9 cellular contexts compared by ENCODE assay signal in the genomic region with DNA sequence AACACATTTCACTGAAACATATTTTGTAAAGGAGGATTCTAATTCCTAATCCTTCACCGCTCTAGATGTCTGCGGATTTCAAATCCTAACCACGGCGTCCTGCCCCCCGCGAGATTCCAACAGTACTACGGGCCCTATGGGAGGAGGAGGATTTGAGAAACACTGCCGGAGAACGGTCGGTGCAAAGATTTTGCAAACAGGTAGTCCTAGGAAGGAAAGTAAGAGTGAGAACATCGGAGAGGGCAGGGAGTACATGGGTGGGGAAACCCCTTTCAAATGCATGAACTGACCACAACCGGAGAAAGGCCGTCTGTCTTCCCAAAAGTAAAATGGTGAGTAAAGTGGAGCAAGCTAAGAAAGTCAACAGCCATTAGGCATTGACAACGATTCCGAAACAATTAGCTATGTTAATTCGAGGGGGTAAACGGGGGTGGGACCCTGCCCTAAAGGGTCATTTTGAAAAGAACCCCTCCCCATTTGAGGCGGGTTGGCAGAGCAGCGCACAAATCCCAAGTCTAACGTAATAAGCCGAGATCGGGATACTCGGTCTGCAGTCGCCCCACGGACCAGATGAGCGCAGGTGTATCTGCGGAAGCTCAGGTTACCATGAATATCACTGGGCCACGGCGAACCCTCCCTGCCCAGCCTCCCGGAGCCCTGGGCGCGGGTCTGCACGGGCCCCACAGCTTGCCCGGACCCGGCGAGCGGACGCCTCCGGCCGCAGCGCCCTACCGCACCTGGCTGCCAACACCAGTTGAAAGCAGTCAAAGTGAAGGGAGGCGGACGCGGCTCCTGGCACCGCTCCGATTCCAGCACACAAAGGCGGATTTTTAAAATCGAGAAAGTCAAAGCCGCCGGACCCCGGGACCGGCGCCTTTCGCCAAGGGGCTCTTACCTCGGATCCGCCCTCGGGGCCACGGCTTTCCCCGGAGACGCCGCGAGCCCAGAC. TPM values are rescaled to one million over a fixed set of nuclear protein-coding genes. Genes with fewer than 3 reads are reported as not detected.
A peak's percentile ranks its signal among the peaks of the same experiment; 100 is the strongest.
DNase-seq lines count a peak whose midpoint lies in the region; ATAC-seq, FAIRE-seq and TF ChIP-seq lines count a peak whose summit lies in the region.
"Had no signal": no experiment of that assay in that cellular context is flagged by ENCODE, and none has a peak within 500 bp of the region (broad histone marks: within the 10 kb centered on the region; RNA-seq: fewer than 3 reads in every experiment).

No MANE protein-coding gene starts in this region.

- peak; percentile 9 for DNase-seq in NCI-H2171 treated with DMSO at 0.1 percent for 48 hours (lab: John Stamatoyannopoulos, UW)
- no peak for DNase-seq in NCI-H2171 (lab: John Stamatoyannopoulos, UW)
- peak; percentile 42 for DNase-seq in HEK293T (ENCODE audit: extremely low spot score)
- peak; percentile 64 for DNase-seq in MG63
- DNase-seq in WERI-Rb-1 = peak; percentile 42
- peak; percentile 53 for DNase-seq in endothelial cell of umbilical vein (ENCODE audit: low read depth, low spot score)
- no peak for DNase-seq in thoracic aorta (ENCODE audit: low spot score)

- POLR2A ChIA-PET in HEK293T (lab: Yijun Ruan, JAX) (interaction anchor here (0.7 to 3.0 kb wide), 9 partner anchors 8 to 1395 kb away, joined by 3 to 12 read pairs (median 7); no protein-coding TSS in a partner anchor), endothelial cell of umbilical vein (lab: Charles Lee) (no interaction called here)

- BruUV-seq in endothelial cell of umbilical vein (replicated peaks; lab: Mats Ljungman, UMichigan) = no TSS peak

- peaks cover 2% of the 10 kb centered on the region for H3K79me2 ChIP-seq in endothelial cell of umbilical vein (ENCODE audit: control insufficient read depth, insufficient read depth, low read length)

- H3K9me1 ChIP-seq in endothelial cell of umbilical vein (replicated peaks; ENCODE audit: control insufficient read depth, extremely low read depth, insufficient read depth, low read length) = no peaks in the 10 kb centered on the region

- dilution Hi-C loops in endothelial cell of umbilical vein (cut with MboI; ENCODE audit: extremely low pct_ligation_motif_present, low sequenced_read_pairs) = no loop called here

- peak overlapping the region; percentile 70 for H2AFZ ChIP-seq in endothelial cell of umbilical vein (ENCODE audit: low read depth, low read length)

- TF ChIP-seq CTCF in WERI-Rb-1 (IDR thresholded peaks at IDR 0.05; ENCODE audit: low read depth, low read length) (no peak), endothelial cell of umbilical vein (IDR thresholded peaks at IDR 0.05; ENCODE audit: extremely low read depth in 1 of 2, insufficient read depth in 1 of 2, low read depth in 1 of 2, low read length in 2 of 2) (no peak), thoracic aorta (IDR thresholded peaks at IDR 0.05) (no peak)

- FAIRE-seq in endothelial cell of umbilical vein (lab: Jason Lieb, UNC) = peak; percentile 38
- FAIRE-seq: G401.6 had no signal

- H3K36me3 ChIP-seq in MG63 (peaks cover 30% of the 10 kb centered on the region), WERI-Rb-1 (no peaks in the 10 kb centered on the region), endothelial cell of umbilical vein (ENCODE audit: control insufficient read depth in 2 of 2, extremely low read depth in 1 of 2, insufficient read depth in 2 of 2, low read length in 2 of 2) (no peaks in the 10 kb centered on the region), mesodermal cell (ENCODE audit: control insufficient read depth, insufficient read depth, low read length) (no peaks in the 10 kb centered on the region), thoracic aorta (no peaks in the 10 kb centered on the region)

- CTCF ChIA-PET in HEK293T (lab: Yijun Ruan, JAX) (interaction anchor here (1.6 kb wide), 1 partner anchor 16 kb away, joined by 6 read pairs; no protein-coding TSS in a partner anchor), endothelial cell of umbilical vein (lab: Charles Lee) (interaction anchor here (1.2 to 3.4 kb wide), 6 partner anchors 14 to 204 kb away, joined by 4 to 13 read pairs (median 5); no protein-coding TSS in a partner anchor)

- intact Hi-C loops in endothelial cell of umbilical vein (cut with micrococcal nuclease) = loop anchor here (1.0 to 5.0 kb wide), 5 partner anchors 69 to 198 kb away; no protein-coding TSS in a partner anchor

- peak; percentile 5 for ATAC-seq in thoracic aorta (ENCODE audit: insufficient number of reproducible peaks, low FRiP score, low read depth)

- peak overlapping the region; percentile 98 for H3K4me2 ChIP-seq in endothelial cell of umbilical vein (ENCODE audit: insufficient read depth, low read length)

- H3K27me3 ChIP-seq in MG63 (no peaks in the 10 kb centered on the region), WERI-Rb-1 (ENCODE audit: insufficient read depth, low read depth, severe bottlenecking) (no peaks in the 10 kb centered on the region), endothelial cell of umbilical vein (ENCODE audit: control insufficient read depth in 2 of 2, insufficient read depth in 2 of 2, low read length in 2 of 2) (no peaks in the 10 kb centered on the region), thoracic aorta (replicated peaks; ENCODE audit: insufficient read depth) (no peaks in the 10 kb centered on the region)

- H3K9me3 ChIP-seq in MG63 = peaks cover 5% of the 10 kb centered on the region; the same call in 1 of the 2 replicates
- peaks cover 7% of the 10 kb centered on the region for H3K9me3 ChIP-seq in WERI-Rb-1 (ENCODE audit: severe bottlenecking)
- H3K9me3 ChIP-seq in endothelial cell of umbilical vein (replicated peaks; ENCODE audit: control insufficient read depth, insufficient read depth, low read length) = no peaks in the 10 kb centered on the region
- no peaks in the 10 kb centered on the region for H3K9me3 ChIP-seq in mesodermal cell (ENCODE audit: control insufficient read depth, low read length)
- no peaks in the 10 kb centered on the region for H3K9me3 ChIP-seq in thoracic aorta

- H3K4me1 ChIP-seq in endothelial cell of umbilical vein (ENCODE audit: control insufficient read depth, extremely low read depth, insufficient read depth, low read length) = peaks cover 13% of the 10 kb centered on the region
- H3K4me1 ChIP-seq in mesodermal cell (ENCODE audit: control insufficient read depth, insufficient read depth, low read length, poor library complexity, severe bottlenecking) = peaks cover 6% of the 10 kb centered on the region
- H3K4me1 ChIP-seq in thoracic aorta (ENCODE audit: control insufficient read depth in 1 of 2, low read depth in 2 of 2) = peaks cover 12 to 33% of the 10 kb centered on the region in 2 donors

- 1% methylated on average over 37 to 49 of the region's 63 CpGs for WGBS in mesodermal cell (ENCODE audit: insufficient coverage in 2 of 2), 2 experiments

- peak overlapping the region; percentile 84 for H3K27ac ChIP-seq in WERI-Rb-1
- H3K27ac ChIP-seq in endothelial cell of umbilical vein (ENCODE audit: insufficient read depth, low read depth, low read length) = peak overlapping the region; percentile 52
- H3K27ac ChIP-seq in mesodermal cell (ENCODE audit: low read depth, low read length, severe bottlenecking) = no peak overlapping the region
- H3K27ac ChIP-seq in thoracic aorta = peak overlapping the region; percentile 85 to 94

- TF ChIP-seq POLR2A in endothelial cell of umbilical vein (IDR thresholded peaks at IDR 0.05; ENCODE audit: low read depth, low read length) = no peak

- peak overlapping the region; percentile 81 for H3K9ac ChIP-seq in endothelial cell of umbilical vein (replicated peaks; ENCODE audit: extremely low read depth, insufficient read depth, low read length)

- H4K20me1 ChIP-seq in endothelial cell of umbilical vein (replicated peaks; ENCODE audit: control insufficient read depth, extremely low read depth, insufficient read depth, low read length) = no peaks in the 10 kb centered on the region

- H3K4me3 ChIP-seq in MG63 (peak overlapping the region; percentile 80), WERI-Rb-1 (ENCODE audit: low read depth, low read length) (peak overlapping the region; percentile 84), endothelial cell of umbilical vein (replicated peaks in 1 of 3; ENCODE audit: insufficient read depth in 1 of 3, low read depth in 1 of 3, low read length in 3 of 3) (peak overlapping the region; percentile 49 to 83 (median 83)), mesodermal cell (ENCODE audit: extremely low read depth, insufficient read depth, low read length, poor library complexity, severe bottlenecking) (peak overlapping the region; percentile 67), thoracic aorta (peak overlapping the region; percentile 90)

TF ChIP-seq in HEK293T, 16 proteins besides CTCF, POLR2A, EP300 and RAD21 (continues in another document):
- no peak for TF ChIP-seq CTBP1 (IDR thresholded peaks at IDR 0.05; ENCODE audit: borderline replicate concordance)
- TF ChIP-seq LEF1 (IDR thresholded peaks at IDR 0.05; ENCODE audit: borderline replicate concordance) = no peak
- TF ChIP-seq SUZ12 (IDR thresholded peaks at IDR 0.05) = no peak
- TF ChIP-seq BHLHE40 (IDR thresholded peaks at IDR 0.05; ENCODE audit: borderline replicate concordance) = no peak
- no peak for TF ChIP-seq HDGF (IDR thresholded peaks at IDR 0.05; ENCODE audit: borderline replicate concordance)
- no peak for TF ChIP-seq FOXK2 (IDR thresholded peaks at IDR 0.05)
- TF ChIP-seq L3MBTL2 (conservative IDR thresholded peaks at IDR 0.05) = no peak

TF ChIP-seq in endothelial cell of umbilical vein, 7 proteins besides CTCF, POLR2A, EP300 and RAD21 (continues in another document):
- no peak for TF ChIP-seq POLR2AphosphoS5 (IDR thresholded peaks at IDR 0.05; ENCODE audit: insufficient read depth, low read depth, low read length)
- no peak for TF ChIP-seq FOS (IDR thresholded peaks at IDR 0.05; ENCODE audit: borderline replicate concordance, insufficient read depth, low read length)
- TF ChIP-seq GATA2 (IDR thresholded peaks at IDR 0.05; ENCODE audit: insufficient read depth, insufficient read length, low read depth, low read length) = no peak
- TF ChIP-seq EZH2 (IDR thresholded peaks at IDR 0.05; ENCODE audit: borderline replicate concordance, low read depth, low read length, severe bottlenecking) = no peak

RNA-seq across cellular contexts. Expression of a gene that starts 0.6 kb away (rescaled TPM):
- 103 and 135 TPM in 2 replicates for total RNA-seq in MG63 (2014; rRNA removed; shearing (Covaris generic); ENCODE audit: low replicate concordance)
- total RNA-seq in endothelial cell of umbilical vein (11.9 and 12.1 TPM in 2 replicates), thoracic aorta (100 to 1,000 TPM; 139 to 188 TPM)
- 7.2 and 8.4 TPM in 2 replicates for polyA plus RNA-seq in endothelial cell of umbilical vein
- 9.5 and 11.7 TPM in 2 replicates for polyA plus RNA-seq in endothelial cell of umbilical vein (2011; cell fraction: cytosol; rRNA removed)
- 13.6 and 15.7 TPM in 2 replicates for polyA plus RNA-seq in endothelial cell of umbilical vein (2011; cell fraction: nucleus; rRNA removed)
- polyA plus RNA-seq in endothelial cell of umbilical vein (2012) = 13.2 and 17.3 TPM in 2 replicates
- polyA minus RNA-seq in endothelial cell of umbilical vein = 9.1 and 22.2 TPM in 2 replicates
- polyA minus RNA-seq in endothelial cell of umbilical vein (2011; cell fraction: cytosol; rRNA and poly(A)+ RNA removed) = 3.0 TPM
- polyA minus RNA-seq in endothelial cell of umbilical vein (2011; cell fraction: nucleus; rRNA and poly(A)+ RNA removed) = 25.4 and 26.6 TPM in 2 replicates
- 25.0 TPM for polyA plus RNA-seq in mesodermal cell (2013, experiment 1 of 2)
- polyA plus RNA-seq in mesodermal cell (2013, experiment 2 of 2) = 20.4 TPM

Comparison
In these comparisons a context has a peak if more than half of its experiments do, and no peak if none do; other contexts are left out.
1. DNase-seq: peak in NCI-H2171 treated with DMSO at 0.1 percent for 48 hours (single experiment), HEK293T (single experiment), MG63 (single experiment), WERI-Rb-1 (single experiment) and endothelial cell of umbilical vein (single experiment); none in NCI-H2171 (single experiment) and thoracic aorta (single experiment).
2. Peak in every context shown above with its lines, with median percentiles within 50 percentile points of each other: H3K4me3 ChIP-seq.